In the genomic region with DNA sequence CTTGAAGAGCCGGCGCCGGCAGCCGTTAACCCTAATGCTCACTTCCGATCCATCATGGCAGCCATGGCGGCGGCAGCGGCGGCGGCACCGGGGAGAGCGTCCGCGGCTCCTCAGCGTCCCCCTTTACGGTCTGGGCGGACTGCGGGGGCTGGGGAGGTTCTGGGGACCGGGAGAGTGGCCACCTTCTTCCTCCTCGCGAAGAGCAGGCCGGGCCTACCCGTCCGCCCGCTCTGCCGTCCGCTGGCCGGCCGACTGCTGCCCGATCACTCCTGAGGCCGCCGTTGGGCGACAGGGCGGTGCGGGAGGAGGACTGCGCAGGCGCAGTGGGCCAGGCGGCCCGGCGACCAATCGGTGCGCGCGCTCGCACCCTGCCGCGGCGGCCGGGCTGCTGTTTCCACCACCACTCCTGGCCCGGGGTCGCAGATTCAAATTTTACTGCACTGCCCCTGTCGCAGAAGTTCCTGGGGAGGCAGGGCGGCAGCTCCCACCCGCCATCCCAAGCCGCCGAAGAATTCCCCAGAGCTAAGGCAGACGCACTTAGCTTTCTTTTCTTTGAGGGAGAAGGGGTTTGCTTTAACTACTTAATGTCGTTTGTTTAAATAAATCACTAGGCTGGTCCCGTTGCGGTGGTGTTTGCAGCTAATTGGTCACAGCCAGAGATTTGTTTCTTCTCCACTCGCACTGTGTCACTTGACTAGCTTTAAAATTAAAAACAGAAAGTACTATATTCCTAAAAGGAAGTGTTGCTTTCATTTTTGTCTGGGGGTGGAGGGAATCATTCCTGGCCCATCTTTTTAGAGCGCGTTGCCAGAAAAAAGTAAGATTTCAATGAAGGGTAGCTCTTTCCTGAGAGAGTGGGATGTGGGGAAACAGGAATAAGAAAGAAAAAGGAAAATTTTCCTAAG, we compare ENCODE assay signal across 8 cellular contexts. TPM values are rescaled to one million over a fixed set of nuclear protein-coding genes. Genes with fewer than 3 reads are reported as not detected.
DNase-seq lines count a peak whose midpoint lies in the region; ATAC-seq and TF ChIP-seq lines count a peak whose summit lies in the region.

Gene KIF5B, minus strand, starts transcription at position 290 of the 905 bp plus-strand sequence. CDS start 452 bp downstream, outside the sequence.

- peaks cover 40 to 44% (median 42%) of the 10 kb centered on the region in 11 experiments for H4K20me1 ChIP-seq in BLaER1 treated with 17β-estradiol and CSF1 and Interleukin-3, amounts not matched to agents 10 nM and 100 nM

- intact Hi-C loops in left lung (cut with DNase I), result no loop called here

- ATAC-seq in GM19324 (IDR thresholded peaks at IDR 0.05; ENCODE audit: low FRiP score, unreplicated experiment) (peak; percentile 92), HG03457 (IDR thresholded peaks at IDR 0.05; ENCODE audit: unreplicated experiment) (peak; percentile 81), left lung (peak; percentile 91)

- peaks cover 0 to 18% (median 4%) of the 10 kb centered on the region in 11 experiments; a peak in 6 of 22 replicates for H3K36me3 ChIP-seq in BLaER1 treated with 17β-estradiol and CSF1 and Interleukin-3, amounts not matched to agents 10 nM and 100 nM
- H3K36me3 ChIP-seq in left lung, result no peaks in the 10 kb centered on the region

- DNase-seq in NCI-H748 (lab: John Stamatoyannopoulos, UW; ENCODE audit: unreplicated experiment), result peak; percentile 83
- peak; percentile 74 to 79 for DNase-seq in activated CD4-positive, alpha-beta T cell treated with anti-CD3 and anti-CD28 coated beads, Interleukin-2, amount 50 U/mL, for 24 hours (ENCODE audit: low read depth in 1 of 2, low spot score in 1 of 2)
- peak; percentile 63 for DNase-seq in dedifferentiated amniotic fluid mesenchymal stem cell (ENCODE audit: extremely low spot score)
- peak; percentile 90 to 96 for DNase-seq in left lung
- peak; percentile 78 for DNase-seq in stimulated activated CD4-positive, alpha-beta T cell treated with anti-CD3 and anti-CD28 coated beads, Interleukin-2, amount 100 ng/mL, for 4 hours (ENCODE audit: low read depth)

- H3K4me3 ChIP-seq in BLaER1 treated with 17β-estradiol and CSF1 and Interleukin-3, amounts not matched to agents 10 nM and 100 nM, result peak within 1 kb of the TSS; percentile 68 to 97 (median 88)
- H3K4me3 ChIP-seq in left lung, result peak within 1 kb of the TSS; percentile 73 to 92

- H3K4me2 ChIP-seq in BLaER1 treated with 17β-estradiol and CSF1 and Interleukin-3, amounts not matched to agents 10 nM and 100 nM, result peak within 1 kb of the TSS; percentile 82 to 93 (median 89)

- no peaks in the 10 kb centered on the region for H3K9me3 ChIP-seq in BLaER1 treated with 17β-estradiol and CSF1 and Interleukin-3, amounts not matched to agents 10 nM and 100 nM (replicated peaks in 1 of 11)
- H3K9me3 ChIP-seq in left lung, result no peaks in the 10 kb centered on the region

- H3K4me1 ChIP-seq in BLaER1 treated with 17β-estradiol and CSF1 and Interleukin-3, amounts not matched to agents 10 nM and 100 nM, result peaks cover 25 to 50% (median 40%) of the 10 kb centered on the region in 10 experiments
- peaks cover 20 to 41% of the 10 kb centered on the region in 2 donors for H3K4me1 ChIP-seq in left lung

- H3K9ac ChIP-seq in BLaER1 treated with 17β-estradiol and CSF1 and Interleukin-3, amounts not matched to agents 10 nM and 100 nM, result peak within 1 kb of the TSS; percentile 92 to 99 (median 98)

- TF ChIP-seq CTCF in left lung (IDR thresholded peaks at IDR 0.05), result no peak

- peak within 1 kb of the TSS; percentile 90 to 99 (median 98) for H3K27ac ChIP-seq in BLaER1 treated with 17β-estradiol and CSF1 and Interleukin-3, amounts not matched to agents 10 nM and 100 nM
- H3K27ac ChIP-seq in left lung, result peak within 1 kb of the TSS; percentile 99

- no peaks in the 10 kb centered on the region for H3K27me3 ChIP-seq in BLaER1 treated with 17β-estradiol and CSF1 and Interleukin-3, amounts not matched to agents 10 nM and 100 nM
- no peaks in the 10 kb centered on the region for H3K27me3 ChIP-seq in left lung

RNA-seq across cellular contexts. Expression of gene KIF5B, which starts in this region (rescaled TPM):
- 100 to 1,000 TPM in 1 of 2 donors, 10 to 100 TPM in 1; 99.4 to 103 TPM for total RNA-seq in left lung

Comparison
In these comparisons a context has a peak if more than half of its experiments do, and no peak if none do; other contexts are left out.
1. Peak in every context shown above with its lines: DNase-seq, ATAC-seq, H3K4me3 ChIP-seq and H3K27ac ChIP-seq.